Comparison of ENCODE assay signal across 28 cellular contexts in genomic region chr4:111231281-111231680, GRCh38.
"Had no signal": no experiment of that assay in that cellular context is flagged by ENCODE, and none has a peak within 500 bp of the region (broad histone marks: within the 10 kb centered on the region; RNA-seq: fewer than 3 reads in every experiment).

No MANE protein-coding gene starts in this region.

- H3K4me3 ChIP-seq: neural progenitor cell, ovary, psoas muscle, right lobe of liver, sigmoid colon, spleen, suprapubic skin, testis, tibial artery, transverse colon, upper lobe of right lung, uterus had no signal

- FAIRE-seq: small intestine had no signal

- H3K27ac ChIP-seq: neural progenitor cell, ovary, parathyroid adenoma, psoas muscle, right lobe of liver, sigmoid colon, spleen, suprapubic skin, testis, tibial artery, transverse colon, upper lobe of right lung, uterus had no signal

- H3K4me1 ChIP-seq: neural progenitor cell, parathyroid adenoma, psoas muscle, right lobe of liver, sigmoid colon, spleen, suprapubic skin, testis, tibial artery, transverse colon, upper lobe of right lung, uterus had no signal

- H3K9me3 ChIP-seq: ovary, psoas muscle, right lobe of liver, sigmoid colon, spleen, suprapubic skin, testis, tibial artery, transverse colon, upper lobe of right lung, uterus had no signal

- DNase-seq: natural killer cell; occipital lobe; ovary; posterior cingulate gyrus; psoas muscle; right cardiac atrium; right lobe of liver; sigmoid colon; small intestine; spleen; stimulated activated CD4-positive, alpha-beta T cell treated with anti-CD3 and anti-CD28 coated beads, Interleukin-12 subunit alpha, Interleukin-12 subunit beta, amount 100 ng/mL, for 4 hours; stimulated activated CD4-positive, alpha-beta T cell treated with anti-CD3 and anti-CD28 coated beads, Interleukin-1b, Interleukin-23, amount 100 ng/mL, for 48 hours; stimulated activated CD4-positive, alpha-beta T cell treated with anti-CD3 and anti-CD28 coated beads, Interleukin-4, amount 100 ng/mL, for 1 hour; stimulated activated CD4-positive, alpha-beta T cell treated with anti-CD3 and anti-CD28 coated beads, Interleukin-4, amount 100 ng/mL, for 4 hours; stimulated activated CD8-positive, alpha-beta memory T cell treated with anti-CD3 and anti-CD28 coated beads, Interleukin-4, amount 100 ng/mL, for 48 hours; stimulated activated naive CD4-positive, alpha-beta T cell; stimulated activated naive CD8-positive, alpha-beta T cell treated with anti-CD3 and anti-CD28 coated beads, Interleukin-15, amount 100 ng/mL, for 72 hours; stimulated activated naive CD8-positive, alpha-beta T cell treated with anti-CD3 and anti-CD28 coated beads, Interleukin-15, Interleukin-2, amounts not matched to agents 100 U/mL and 50 U/mL, for 24 hours; substantia nigra; testis; tibial artery; transverse colon; upper lobe of right lung; uterus had no signal

- H3K36me3 ChIP-seq: neural progenitor cell, ovary, right lobe of liver, sigmoid colon, spleen, suprapubic skin, tibial artery, transverse colon, upper lobe of right lung, uterus had no signal

- H3K79me2 ChIP-seq: parathyroid adenoma had no signal

- H3K9ac ChIP-seq: neural progenitor cell, parathyroid adenoma had no signal

- H3K27me3 ChIP-seq: neural progenitor cell, ovary, right lobe of liver, sigmoid colon, spleen, suprapubic skin, testis, transverse colon, upper lobe of right lung had no signal

- H3K4me2 ChIP-seq: neural progenitor cell had no signal

- H2AFZ ChIP-seq: neural progenitor cell, parathyroid adenoma had no signal

- ATAC-seq: natural killer cell; psoas muscle; right cardiac atrium; right lobe of liver; stimulated activated memory B cell treated with anti-CD40 and anti-IgM and Interleukin-4, amounts not matched to agents 10 μg/mL and 1 μg/mL and 100 μg/mL, for 72 hours; stimulated activated naive CD8-positive, alpha-beta T cell treated with anti-CD3 and anti-CD28 coated beads, Interleukin-15, amount 100 ng/mL, for 72 hours; stimulated activated naive CD8-positive, alpha-beta T cell treated with anti-CD3 and anti-CD28 coated beads, Interleukin-15, Interleukin-2, amounts not matched to agents 100 U/mL and 50 U/mL, for 24 hours; upper lobe of right lung had no signal
